Comparison of ENCODE assay signal across 20 cellular contexts in the genomic region with DNA sequence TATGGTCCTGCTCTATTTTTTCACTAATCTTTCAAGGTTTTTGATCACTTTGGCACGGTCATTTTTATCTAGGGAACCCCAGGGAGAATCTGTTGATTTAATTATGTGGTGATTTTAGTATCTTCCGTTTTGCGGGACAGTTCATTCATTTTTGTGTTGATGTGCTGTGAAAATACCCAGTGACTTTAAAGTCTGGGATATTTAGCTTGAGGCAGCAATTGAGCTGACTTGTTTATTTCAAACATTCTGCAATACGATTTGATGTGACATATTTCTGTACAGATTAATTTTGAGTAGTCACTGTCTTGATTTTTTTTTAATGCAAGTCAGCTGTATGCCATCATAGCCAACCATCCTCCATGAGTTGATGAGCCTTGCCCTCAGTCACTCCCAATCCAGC.
"Had no signal": no experiment of that assay in that cellular context is flagged by ENCODE, and none has a peak within 500 bp of the region (broad histone marks: within the 10 kb centered on the region; RNA-seq: fewer than 3 reads in every experiment).

No MANE protein-coding gene starts in this region.

- ATAC-seq: body of pancreas had no signal

- H3K27me3 Mint-ChIP-seq: activated CD4-positive, alpha-beta memory T cell treated with anti-CD3 and anti-CD28 coated beads, Interleukin-2, amount 10 ng/mL, durations not matched to agents 7 days and 5 days; activated naive CD4-positive, alpha-beta T cell treated with anti-CD3 and anti-CD28 coated beads, Interleukin-2, amount 50 U/mL, for 24 hours had no signal

- H3K9me3 Mint-ChIP-seq: activated CD4-positive, alpha-beta memory T cell treated with anti-CD3 and anti-CD28 coated beads, Interleukin-2, amount 10 ng/mL, durations not matched to agents 7 days and 5 days; activated naive CD4-positive, alpha-beta T cell treated with anti-CD3 and anti-CD28 coated beads, Interleukin-2, amount 50 U/mL, for 24 hours had no signal

- H3K27ac Mint-ChIP-seq: activated CD4-positive, alpha-beta memory T cell treated with anti-CD3 and anti-CD28 coated beads, Interleukin-2, amount 10 ng/mL, durations not matched to agents 7 days and 5 days; activated naive CD4-positive, alpha-beta T cell treated with anti-CD3 and anti-CD28 coated beads, Interleukin-2, amount 50 U/mL, for 24 hours had no signal

- H3K4me3 Mint-ChIP-seq: activated CD4-positive, alpha-beta memory T cell treated with anti-CD3 and anti-CD28 coated beads, Interleukin-2, amount 10 ng/mL, durations not matched to agents 7 days and 5 days; activated naive CD4-positive, alpha-beta T cell treated with anti-CD3 and anti-CD28 coated beads, Interleukin-2, amount 50 U/mL, for 24 hours had no signal

- H3K4me1 Mint-ChIP-seq: activated CD4-positive, alpha-beta memory T cell treated with anti-CD3 and anti-CD28 coated beads, Interleukin-2, amount 10 ng/mL, durations not matched to agents 7 days and 5 days; activated naive CD4-positive, alpha-beta T cell treated with anti-CD3 and anti-CD28 coated beads, Interleukin-2, amount 50 U/mL, for 24 hours had no signal

- DNase-seq: activated CD4-positive, alpha-beta memory T cell treated with anti-CD3 and anti-CD28 coated beads, Interleukin-2, amount 10 ng/mL, durations not matched to agents 7 days and 5 days; activated CD4-positive, alpha-beta T cell treated with anti-CD3 and anti-CD28 coated beads, Interleukin-2, amount 50 U/mL, for 1 hour; activated CD4-positive, CD25-positive, alpha-beta regulatory T cell; activated effector memory CD4-positive, alpha-beta T cell treated with Interleukin-2 at 50 U/mL for 16 hours; activated naive CD4-positive, alpha-beta T cell; aorta; body of pancreas; Karpas-422; MM.1S; NCI-H1105; NCI-H1436; NCI-H1694 treated with DMSO at 0.1 percent for 48 hours; NCI-H2029 treated with DMSO at 0.1 percent for 48 hours; NCI-H446; NCI-H524; Peyer's patch; Right ventricle myocardium superior; T-helper 2 cell; T1000 had no signal
